In genomic region chr10:124524991-124525653, GRCh38 we compare ENCODE assay signal across 9 cellular contexts.
DNase-seq lines count a peak whose midpoint lies in the region; ATAC-seq, FAIRE-seq and TF ChIP-seq lines count a peak whose summit lies in the region.
"Had no signal": no experiment of that assay in that cellular context is flagged by ENCODE, and none has a peak within 500 bp of the region (broad histone marks: within the 10 kb centered on the region; RNA-seq: fewer than 3 reads in every experiment).

No MANE protein-coding gene starts in this region.

- peak overlapping the region; percentile 12 for H3K27ac ChIP-seq in hepatocyte
- H3K27ac ChIP-seq: KMS-11 had no signal

- H3K4me3 ChIP-seq in bronchial epithelial cell (ENCODE audit: low read depth, low read length) (no peak overlapping the region), hepatocyte (no peak overlapping the region)

- H3K4me2 ChIP-seq in hepatocyte: peak overlapping the region; percentile 15
- H3K4me2 ChIP-seq: KMS-11 had no signal

- no peaks in the 10 kb centered on the region for H3K27me3 ChIP-seq in bronchial epithelial cell (ENCODE audit: control insufficient read depth, insufficient read depth, low read length)
- H3K27me3 ChIP-seq in hepatocyte: no peaks in the 10 kb centered on the region

- no peak for ATAC-seq in GM19324 (IDR thresholded peaks at IDR 0.05; ENCODE audit: low FRiP score, unreplicated experiment)
- ATAC-seq in HG02623 (IDR thresholded peaks at IDR 0.05; ENCODE audit: unreplicated experiment): no peak

- no peaks in the 10 kb centered on the region for H3K79me2 ChIP-seq in hepatocyte

- H2AFZ ChIP-seq in hepatocyte: no peak overlapping the region

- H3K4me1 ChIP-seq in hepatocyte (ENCODE audit: insufficient read depth): peaks cover 12% of the 10 kb centered on the region

- FAIRE-seq in bronchial epithelial cell (lab: Jason Lieb, UNC): peak; percentile 18
- FAIRE-seq: G401.6 had no signal

- DNase-seq in M059J (ENCODE audit: low read depth): peak; percentile 56
- peak; percentile 76 for DNase-seq in bronchial epithelial cell (ENCODE audit: low read depth)
- DNase-seq in hepatocyte (ENCODE audit: low spot score): peak; percentile 54
- DNase-seq in superior temporal gyrus (ENCODE audit: extremely low spot score): peak; percentile 68
- no peak for DNase-seq in Kasumi-1 (lab: John Stamatoyannopoulos, UW)

- no peak for TF ChIP-seq CTCF in bronchial epithelial cell (IDR thresholded peaks at IDR 0.05; ENCODE audit: insufficient read depth, low read length, severe bottlenecking)
- TF ChIP-seq CTCF in hepatocyte (IDR thresholded peaks at IDR 0.05; ENCODE audit: poor library complexity): no peak

- 74% methylated on average over 23 of the region's 23 CpGs for WGBS in hepatocyte (ENCODE audit: low lambda C conversion rate, missing lambda C conversion rate)

- H3K36me3 ChIP-seq in bronchial epithelial cell (ENCODE audit: control insufficient read depth, insufficient read depth, low read length) (no peaks in the 10 kb centered on the region), hepatocyte (replicated peaks; ENCODE audit: insufficient read depth, low read depth) (no peaks in the 10 kb centered on the region)

- no peaks in the 10 kb centered on the region for H3K9me2 ChIP-seq in hepatocyte (replicated peaks; ENCODE audit: insufficient read depth)

- no peaks in the 10 kb centered on the region for H4K20me1 ChIP-seq in hepatocyte (ENCODE audit: insufficient read depth, poor library complexity, severe bottlenecking)

- no peaks in the 10 kb centered on the region for H3K9me3 ChIP-seq in hepatocyte (ENCODE audit: low read depth)

Comparison
In these comparisons a context has a peak if more than half of its experiments do, and no peak if none do; other contexts are left out.
1. DNase-seq: peak in M059J (single experiment), bronchial epithelial cell (single experiment), hepatocyte (single experiment) and superior temporal gyrus (single experiment); none in Kasumi-1 (0 of 2).